Comparison of ENCODE assay signal across 1 cellular context in the genomic region with DNA sequence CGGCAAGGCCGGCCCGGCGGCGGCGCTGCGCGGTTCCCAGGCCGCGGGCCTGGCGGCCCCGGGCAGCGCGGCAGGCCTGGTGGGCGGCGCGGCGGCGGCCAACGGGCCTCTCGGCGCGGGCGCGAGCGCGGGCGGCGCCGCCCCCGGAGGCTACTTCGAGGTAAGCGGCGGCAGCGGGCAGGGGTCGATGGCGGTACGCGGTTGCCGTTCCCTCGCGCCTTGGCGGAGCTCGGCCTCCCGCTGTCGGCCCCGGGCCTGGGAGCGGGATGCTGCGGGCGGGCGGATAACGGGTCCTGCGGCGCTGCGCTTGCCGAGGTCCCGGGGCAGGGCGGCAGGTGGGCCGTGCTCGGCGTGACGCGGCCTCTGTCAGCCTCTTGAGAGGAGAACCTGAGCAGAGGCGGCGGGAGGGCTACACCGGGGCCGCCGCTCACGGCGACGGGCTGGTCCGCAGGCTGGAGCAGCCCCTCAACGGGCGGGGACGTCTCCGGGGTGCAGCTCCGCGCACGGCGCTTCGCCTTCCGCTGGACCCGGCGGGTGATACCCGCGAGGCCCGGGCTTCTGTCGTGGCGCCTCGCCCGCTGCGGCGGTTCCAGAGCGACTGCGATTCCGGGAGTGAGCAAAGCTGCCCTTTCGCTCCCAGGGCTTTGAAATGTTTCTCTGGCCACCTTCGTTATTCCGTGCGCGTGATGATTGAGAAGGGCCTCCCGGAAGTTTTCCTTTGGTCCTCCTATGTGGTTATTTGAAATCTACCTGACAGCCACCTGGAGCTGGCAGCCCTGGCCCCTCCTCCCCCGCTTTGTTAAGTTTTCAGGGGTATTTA.
TF ChIP-seq lines count a peak whose summit lies in the region.

No MANE protein-coding gene starts in this region.

TF ChIP-seq in HEK293, 187 proteins besides CTCF, POLR2A, EP300 and RAD21 (continued from another document):
- TF ChIP-seq, protein P1, sequence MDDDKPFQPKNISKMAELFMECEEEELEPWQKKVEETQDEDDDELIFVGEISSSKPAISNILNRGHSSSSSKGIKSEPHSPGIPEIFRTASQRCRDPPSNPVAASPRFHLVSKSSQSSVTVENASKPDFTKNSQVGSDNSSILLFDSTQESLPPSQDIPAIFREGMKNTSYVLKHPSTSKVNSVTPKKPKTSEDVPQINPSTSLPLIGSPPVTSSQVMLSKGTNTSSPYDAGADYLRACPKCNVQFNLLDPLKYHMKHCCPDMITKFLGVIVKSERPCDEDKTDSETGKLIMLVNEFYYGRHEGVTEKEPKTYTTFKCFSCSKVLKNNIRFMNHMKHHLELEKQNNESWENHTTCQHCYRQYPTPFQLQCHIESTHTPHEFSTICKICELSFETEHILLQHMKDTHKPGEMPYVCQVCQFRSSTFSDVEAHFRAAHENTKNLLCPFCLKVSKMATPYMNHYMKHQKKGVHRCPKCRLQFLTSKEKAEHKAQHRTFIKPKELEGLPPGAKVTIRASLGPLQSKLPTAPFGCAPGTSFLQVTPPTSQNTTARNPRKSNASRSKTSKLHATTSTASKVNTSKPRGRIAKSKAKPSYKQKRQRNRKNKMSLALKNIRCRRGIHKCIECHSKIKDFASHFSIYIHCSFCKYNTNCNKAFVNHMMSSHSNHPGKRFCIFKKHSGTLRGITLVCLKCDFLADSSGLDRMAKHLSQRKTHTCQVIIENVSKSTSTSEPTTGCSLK (tag by site-specific recombination; IDR thresholded peaks at IDR 0.05), result no peak
- peak; percentile 40 for TF ChIP-seq ZNF335 (tag by site-specific recombination; conservative IDR thresholded peaks at IDR 0.05)
- no peak for TF ChIP-seq ZNF184 (tag by site-specific recombination; IDR thresholded peaks at IDR 0.05)
- no peak for TF ChIP-seq EGR2 (tag by site-specific recombination; IDR thresholded peaks at IDR 0.05; ENCODE audit: low read depth)
- TF ChIP-seq, protein P2, sequence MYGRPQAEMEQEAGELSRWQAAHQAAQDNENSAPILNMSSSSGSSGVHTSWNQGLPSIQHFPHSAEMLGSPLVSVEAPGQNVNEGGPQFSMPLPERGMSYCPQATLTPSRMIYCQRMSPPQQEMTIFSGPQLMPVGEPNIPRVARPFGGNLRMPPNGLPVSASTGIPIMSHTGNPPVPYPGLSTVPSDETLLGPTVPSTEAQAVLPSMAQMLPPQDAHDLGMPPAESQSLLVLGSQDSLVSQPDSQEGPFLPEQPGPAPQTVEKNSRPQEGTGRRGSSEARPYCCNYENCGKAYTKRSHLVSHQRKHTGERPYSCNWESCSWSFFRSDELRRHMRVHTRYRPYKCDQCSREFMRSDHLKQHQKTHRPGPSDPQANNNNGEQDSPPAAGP (tag by site-specific recombination; IDR thresholded peaks at IDR 0.05), result no peak
- TF ChIP-seq, protein P3, sequence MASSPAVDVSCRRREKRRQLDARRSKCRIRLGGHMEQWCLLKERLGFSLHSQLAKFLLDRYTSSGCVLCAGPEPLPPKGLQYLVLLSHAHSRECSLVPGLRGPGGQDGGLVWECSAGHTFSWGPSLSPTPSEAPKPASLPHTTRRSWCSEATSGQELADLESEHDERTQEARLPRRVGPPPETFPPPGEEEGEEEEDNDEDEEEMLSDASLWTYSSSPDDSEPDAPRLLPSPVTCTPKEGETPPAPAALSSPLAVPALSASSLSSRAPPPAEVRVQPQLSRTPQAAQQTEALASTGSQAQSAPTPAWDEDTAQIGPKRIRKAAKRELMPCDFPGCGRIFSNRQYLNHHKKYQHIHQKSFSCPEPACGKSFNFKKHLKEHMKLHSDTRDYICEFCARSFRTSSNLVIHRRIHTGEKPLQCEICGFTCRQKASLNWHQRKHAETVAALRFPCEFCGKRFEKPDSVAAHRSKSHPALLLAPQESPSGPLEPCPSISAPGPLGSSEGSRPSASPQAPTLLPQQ (tag by site-specific recombination; IDR thresholded peaks at IDR 0.05), result no peak
- no peak for TF ChIP-seq ZNF776 (tag by site-specific recombination; IDR thresholded peaks at IDR 0.05; ENCODE audit: borderline replicate concordance)
- TF ChIP-seq HOXA7 (CRISPR knock-in tag; IDR thresholded peaks at IDR 0.05; ENCODE audit: borderline replicate concordance), result no peak
- no peak for TF ChIP-seq ZNF791 (tag by site-specific recombination; IDR thresholded peaks at IDR 0.05)
- TF ChIP-seq ZNF239 (tag by site-specific recombination; IDR thresholded peaks at IDR 0.05), result no peak
- no peak for TF ChIP-seq ZNF626 (tag by site-specific recombination; IDR thresholded peaks at IDR 0.05)
- no peak for TF ChIP-seq KLF7 (tag by site-specific recombination; IDR thresholded peaks at IDR 0.05; ENCODE audit: borderline replicate concordance)
- no peak for TF ChIP-seq SCRT1 (tag by site-specific recombination; IDR thresholded peaks at IDR 0.05; ENCODE audit: borderline replicate concordance)
- TF ChIP-seq ZNF266 (tag by site-specific recombination; IDR thresholded peaks at IDR 0.05; ENCODE audit: low read depth), result no peak
- TF ChIP-seq ZNF114 (tag by site-specific recombination; IDR thresholded peaks at IDR 0.05), result no peak
- TF ChIP-seq HOXC10 (CRISPR knock-in tag; IDR thresholded peaks at IDR 0.05), result no peak
- TF ChIP-seq, protein P4, sequence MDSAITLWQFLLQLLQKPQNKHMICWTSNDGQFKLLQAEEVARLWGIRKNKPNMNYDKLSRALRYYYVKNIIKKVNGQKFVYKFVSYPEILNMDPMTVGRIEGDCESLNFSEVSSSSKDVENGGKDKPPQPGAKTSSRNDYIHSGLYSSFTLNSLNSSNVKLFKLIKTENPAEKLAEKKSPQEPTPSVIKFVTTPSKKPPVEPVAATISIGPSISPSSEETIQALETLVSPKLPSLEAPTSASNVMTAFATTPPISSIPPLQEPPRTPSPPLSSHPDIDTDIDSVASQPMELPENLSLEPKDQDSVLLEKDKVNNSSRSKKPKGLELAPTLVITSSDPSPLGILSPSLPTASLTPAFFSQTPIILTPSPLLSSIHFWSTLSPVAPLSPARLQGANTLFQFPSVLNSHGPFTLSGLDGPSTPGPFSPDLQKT (IDR thresholded peaks at IDR 0.05; ENCODE audit: borderline replicate concordance, low read depth, low read length), result no peak
- no peak for TF ChIP-seq ZNF404 (tag by site-specific recombination; IDR thresholded peaks at IDR 0.05)
- TF ChIP-seq, protein P5, sequence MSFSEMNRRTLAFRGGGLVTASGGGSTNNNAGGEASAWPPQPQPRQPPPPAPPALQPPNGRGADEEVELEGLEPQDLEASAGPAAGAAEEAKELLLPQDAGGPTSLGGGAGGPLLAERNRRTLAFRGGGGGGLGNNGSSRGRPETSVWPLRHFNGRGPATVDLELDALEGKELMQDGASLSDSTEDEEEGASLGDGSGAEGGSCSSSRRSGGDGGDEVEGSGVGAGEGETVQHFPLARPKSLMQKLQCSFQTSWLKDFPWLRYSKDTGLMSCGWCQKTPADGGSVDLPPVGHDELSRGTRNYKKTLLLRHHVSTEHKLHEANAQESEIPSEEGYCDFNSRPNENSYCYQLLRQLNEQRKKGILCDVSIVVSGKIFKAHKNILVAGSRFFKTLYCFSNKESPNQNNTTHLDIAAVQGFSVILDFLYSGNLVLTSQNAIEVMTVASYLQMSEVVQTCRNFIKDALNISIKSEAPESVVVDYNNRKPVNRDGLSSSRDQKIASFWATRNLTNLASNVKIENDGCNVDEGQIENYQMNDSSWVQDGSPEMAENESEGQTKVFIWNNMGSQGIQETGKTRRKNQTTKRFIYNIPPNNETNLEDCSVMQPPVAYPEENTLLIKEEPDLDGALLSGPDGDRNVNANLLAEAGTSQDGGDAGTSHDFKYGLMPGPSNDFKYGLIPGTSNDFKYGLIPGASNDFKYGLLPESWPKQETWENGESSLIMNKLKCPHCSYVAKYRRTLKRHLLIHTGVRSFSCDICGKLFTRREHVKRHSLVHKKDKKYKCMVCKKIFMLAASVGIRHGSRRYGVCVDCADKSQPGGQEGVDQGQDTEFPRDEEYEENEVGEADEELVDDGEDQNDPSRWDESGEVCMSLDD (tag by site-specific recombination; IDR thresholded peaks at IDR 0.05), result no peak
- TF ChIP-seq ZNF2 (tag by site-specific recombination; IDR thresholded peaks at IDR 0.05), result 0 out of 2 replicates have a peak, but pooled peaks have one; percentile 36
- TF ChIP-seq SP2 (tag by site-specific recombination; IDR thresholded peaks at IDR 0.05), result peak; percentile 82
- TF ChIP-seq ZNF610 (tag by site-specific recombination; IDR thresholded peaks at IDR 0.05; ENCODE audit: borderline replicate concordance), result no peak
- TF ChIP-seq ZNF555 (tag by site-specific recombination; conservative IDR thresholded peaks at IDR 0.05), result no peak
- TF ChIP-seq, protein P6, sequence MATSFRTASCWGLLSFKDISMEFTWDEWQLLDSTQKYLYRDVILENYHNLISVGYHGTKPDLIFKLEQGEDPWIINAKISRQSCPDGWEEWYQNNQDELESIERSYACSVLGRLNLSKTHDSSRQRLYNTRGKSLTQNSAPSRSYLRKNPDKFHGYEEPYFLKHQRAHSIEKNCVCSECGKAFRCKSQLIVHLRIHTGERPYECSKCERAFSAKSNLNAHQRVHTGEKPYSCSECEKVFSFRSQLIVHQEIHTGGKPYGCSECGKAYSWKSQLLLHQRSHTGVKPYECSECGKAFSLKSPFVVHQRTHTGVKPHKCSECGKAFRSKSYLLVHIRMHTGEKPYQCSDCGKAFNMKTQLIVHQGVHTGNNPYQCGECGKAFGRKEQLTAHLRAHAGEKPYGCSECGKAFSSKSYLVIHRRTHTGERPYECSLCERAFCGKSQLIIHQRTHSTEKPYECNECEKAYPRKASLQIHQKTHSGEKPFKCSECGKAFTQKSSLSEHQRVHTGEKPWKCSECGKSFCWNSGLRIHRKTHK (tag by site-specific recombination; IDR thresholded peaks at IDR 0.05), result no peak
- no peak for TF ChIP-seq ZNF670 (tag by site-specific recombination; IDR thresholded peaks at IDR 0.05; ENCODE audit: low read depth)
- no peak for TF ChIP-seq ZNF366 (tag by site-specific recombination; conservative IDR thresholded peaks at IDR 0.05)
- TF ChIP-seq, protein P7, sequence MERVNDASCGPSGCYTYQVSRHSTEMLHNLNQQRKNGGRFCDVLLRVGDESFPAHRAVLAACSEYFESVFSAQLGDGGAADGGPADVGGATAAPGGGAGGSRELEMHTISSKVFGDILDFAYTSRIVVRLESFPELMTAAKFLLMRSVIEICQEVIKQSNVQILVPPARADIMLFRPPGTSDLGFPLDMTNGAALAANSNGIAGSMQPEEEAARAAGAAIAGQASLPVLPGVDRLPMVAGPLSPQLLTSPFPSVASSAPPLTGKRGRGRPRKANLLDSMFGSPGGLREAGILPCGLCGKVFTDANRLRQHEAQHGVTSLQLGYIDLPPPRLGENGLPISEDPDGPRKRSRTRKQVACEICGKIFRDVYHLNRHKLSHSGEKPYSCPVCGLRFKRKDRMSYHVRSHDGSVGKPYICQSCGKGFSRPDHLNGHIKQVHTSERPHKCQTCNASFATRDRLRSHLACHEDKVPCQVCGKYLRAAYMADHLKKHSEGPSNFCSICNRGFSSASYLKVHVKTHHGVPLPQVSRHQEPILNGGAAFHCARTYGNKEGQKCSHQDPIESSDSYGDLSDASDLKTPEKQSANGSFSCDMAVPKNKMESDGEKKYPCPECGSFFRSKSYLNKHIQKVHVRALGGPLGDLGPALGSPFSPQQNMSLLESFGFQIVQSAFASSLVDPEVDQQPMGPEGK (tag by site-specific recombination; IDR thresholded peaks at IDR 0.05), result peak; percentile 49; the same call in 1 of the 2 replicates
- TF ChIP-seq, protein P8, sequence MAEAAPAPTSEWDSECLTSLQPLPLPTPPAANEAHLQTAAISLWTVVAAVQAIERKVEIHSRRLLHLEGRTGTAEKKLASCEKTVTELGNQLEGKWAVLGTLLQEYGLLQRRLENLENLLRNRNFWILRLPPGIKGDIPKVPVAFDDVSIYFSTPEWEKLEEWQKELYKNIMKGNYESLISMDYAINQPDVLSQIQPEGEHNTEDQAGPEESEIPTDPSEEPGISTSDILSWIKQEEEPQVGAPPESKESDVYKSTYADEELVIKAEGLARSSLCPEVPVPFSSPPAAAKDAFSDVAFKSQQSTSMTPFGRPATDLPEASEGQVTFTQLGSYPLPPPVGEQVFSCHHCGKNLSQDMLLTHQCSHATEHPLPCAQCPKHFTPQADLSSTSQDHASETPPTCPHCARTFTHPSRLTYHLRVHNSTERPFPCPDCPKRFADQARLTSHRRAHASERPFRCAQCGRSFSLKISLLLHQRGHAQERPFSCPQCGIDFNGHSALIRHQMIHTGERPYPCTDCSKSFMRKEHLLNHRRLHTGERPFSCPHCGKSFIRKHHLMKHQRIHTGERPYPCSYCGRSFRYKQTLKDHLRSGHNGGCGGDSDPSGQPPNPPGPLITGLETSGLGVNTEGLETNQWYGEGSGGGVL (tag by site-specific recombination; IDR thresholded peaks at IDR 0.05), result no peak
- no peak for TF ChIP-seq ZSCAN30 (tag by site-specific recombination; IDR thresholded peaks at IDR 0.05)
- TF ChIP-seq ZBTB20 (tag by site-specific recombination; IDR thresholded peaks at IDR 0.05), result peak; percentile 81; the same call in 1 of the 2 replicates
- TF ChIP-seq BCL11A (tag by site-specific recombination; IDR thresholded peaks at IDR 0.05; ENCODE audit: low read depth), result no peak
- TF ChIP-seq ZNF777 (tag by site-specific recombination; IDR thresholded peaks at IDR 0.05; ENCODE audit: borderline replicate concordance), result no peak
- TF ChIP-seq, protein P9, sequence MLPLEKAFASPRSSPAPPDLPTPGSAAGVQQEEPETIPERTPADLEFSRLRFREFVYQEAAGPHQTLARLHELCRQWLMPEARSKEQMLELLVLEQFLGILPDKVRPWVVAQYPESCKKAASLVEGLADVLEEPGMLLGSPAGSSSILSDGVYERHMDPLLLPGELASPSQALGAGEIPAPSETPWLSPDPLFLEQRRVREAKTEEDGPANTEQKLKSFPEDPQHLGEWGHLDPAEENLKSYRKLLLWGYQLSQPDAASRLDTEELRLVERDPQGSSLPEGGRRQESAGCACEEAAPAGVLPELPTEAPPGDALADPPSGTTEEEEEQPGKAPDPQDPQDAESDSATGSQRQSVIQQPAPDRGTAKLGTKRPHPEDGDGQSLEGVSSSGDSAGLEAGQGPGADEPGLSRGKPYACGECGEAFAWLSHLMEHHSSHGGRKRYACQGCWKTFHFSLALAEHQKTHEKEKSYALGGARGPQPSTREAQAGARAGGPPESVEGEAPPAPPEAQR (tag by site-specific recombination; IDR thresholded peaks at IDR 0.05), result no peak
- TF ChIP-seq ZNF341 (tag by site-specific recombination; IDR thresholded peaks at IDR 0.05; ENCODE audit: low read depth), result peak; percentile 72
- TF ChIP-seq ZNF223 (tag by site-specific recombination; IDR thresholded peaks at IDR 0.05), result no peak
- TF ChIP-seq ZXDB (tag by site-specific recombination; IDR thresholded peaks at IDR 0.05), result no peak
- no peak for TF ChIP-seq ZNF354C (tag by site-specific recombination; IDR thresholded peaks at IDR 0.05; ENCODE audit: borderline replicate concordance, low read depth)
- no peak for TF ChIP-seq ZNF549 (tag by site-specific recombination; IDR thresholded peaks at IDR 0.05)
- no peak for TF ChIP-seq ZNF37A (tag by site-specific recombination; IDR thresholded peaks at IDR 0.05)
- no peak for TF ChIP-seq ZNF248 (tag by site-specific recombination; IDR thresholded peaks at IDR 0.05)
- no peak for TF ChIP-seq KLF9 (tag by site-specific recombination; IDR thresholded peaks at IDR 0.05; ENCODE audit: low read depth)
